8 cellular contexts compared by ENCODE assay signal in the genomic region with DNA sequence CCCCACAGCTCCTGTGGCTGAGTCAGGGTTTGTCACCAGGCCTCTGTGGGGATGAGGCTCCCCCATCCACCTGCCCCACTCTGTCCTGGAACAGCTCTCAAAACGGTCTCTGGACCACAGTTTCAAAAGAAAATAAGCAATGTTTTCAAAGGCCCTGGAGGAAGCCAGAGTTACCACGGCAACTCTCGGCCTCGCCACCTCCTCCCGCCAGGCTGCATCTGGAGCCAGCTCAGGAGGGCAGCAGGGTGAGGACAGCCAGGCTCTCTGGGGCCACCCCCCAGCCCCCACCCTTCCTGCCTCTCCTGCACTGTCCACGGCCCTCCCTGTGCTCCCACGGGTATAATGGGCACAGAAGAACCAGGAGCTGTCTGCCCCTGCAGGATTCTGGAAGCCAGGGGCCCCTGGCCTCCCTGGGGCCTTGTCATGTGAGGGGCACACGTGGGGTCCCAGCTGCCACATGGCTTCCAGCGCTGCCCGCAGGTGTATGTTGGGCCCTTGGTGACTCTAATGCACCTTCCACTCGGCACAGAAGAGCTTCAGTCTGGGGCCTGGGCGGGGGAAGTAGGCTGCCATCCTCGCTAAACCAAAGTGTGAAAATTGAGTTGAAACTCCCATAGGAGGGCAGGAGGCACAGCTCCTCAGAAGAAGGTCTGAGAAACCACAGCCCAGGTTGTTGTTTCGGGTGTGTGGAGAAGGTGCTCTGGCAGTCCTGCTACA. TPM values are rescaled to one million over a fixed set of nuclear protein-coding genes. Genes with fewer than 3 reads are reported as not detected.
DNase-seq lines count a peak whose midpoint lies in the region; ATAC-seq and TF ChIP-seq lines count a peak whose summit lies in the region.

No MANE protein-coding gene starts in this region.

- H2AFZ ChIP-seq in PC-3 (ENCODE audit: low read length): no peak overlapping the region

- CTCF ChIA-PET in activated CD8-positive, alpha-beta memory T cell treated with anti-CD3 and anti-CD28 coated beads, Interleukin-2, amount 10 ng/mL, durations not matched to agents 7 days and 5 days (lab: Charles Lee): interaction anchor here (0.6 to 3.4 kb wide), 13 partner anchors 9 to 505 kb away, joined by 3 to 37 read pairs (median 6); a partner anchor contains a TSS
- CTCF ChIA-PET in PC-3 (lab: Charles Lee): no interaction called here

- H3K9me3 Mint-ChIP-seq in activated CD8-positive, alpha-beta memory T cell treated with anti-CD3 and anti-CD28 coated beads, Interleukin-2, amount 10 ng/mL, durations not matched to agents 7 days and 5 days (ENCODE audit: low read depth): no peaks in the 10 kb centered on the region

- WGBS in thymus: 12% methylated on average over 14 of the region's 14 CpGs

- H3K36me3 Mint-ChIP-seq in activated CD8-positive, alpha-beta memory T cell treated with anti-CD3 and anti-CD28 coated beads, Interleukin-2, amount 10 ng/mL, durations not matched to agents 7 days and 5 days: peaks cover 2% of the 10 kb centered on the region

- no peaks in the 10 kb centered on the region for H3F3A ChIP-seq in PC-3 (ENCODE audit: low read length, unreplicated experiment)

- BruUV-seq in PC-3 (replicated peaks; lab: Mats Ljungman, UMichigan): no TSS peak

- H3K9me2 ChIP-seq in PC-3 (replicated peaks; ENCODE audit: low read length): no peaks in the 10 kb centered on the region

- H3K9ac ChIP-seq in adipocyte (ENCODE audit: low read length): peak overlapping the region; percentile 61
- no peak overlapping the region for H3K9ac ChIP-seq in PC-3 (ENCODE audit: low read length)

- H3K27me3 ChIP-seq in adipocyte (replicated peaks; ENCODE audit: control insufficient read depth, insufficient read depth, low read length) (no peaks in the 10 kb centered on the region), thymus (ENCODE audit: control insufficient read depth, insufficient read depth) (no peaks in the 10 kb centered on the region), PC-3 (ENCODE audit: low read length) (no peaks in the 10 kb centered on the region)

- H3K4me1 Mint-ChIP-seq in activated CD8-positive, alpha-beta memory T cell treated with anti-CD3 and anti-CD28 coated beads, Interleukin-2, amount 10 ng/mL, durations not matched to agents 7 days and 5 days: peaks cover 65% of the 10 kb centered on the region

- H4K20me1 ChIP-seq in PC-3 (ENCODE audit: low read length): peaks cover 36% of the 10 kb centered on the region; the same call in 1 of the 2 replicates

- TF ChIP-seq CTCF in PC-3 (conservative IDR thresholded peaks at IDR 0.05; ENCODE audit: low read depth, low read length): no peak

- no peak overlapping the region for H3K4me2 ChIP-seq in PC-3 (ENCODE audit: low read length)

- H3K9me3 ChIP-seq in adipocyte (ENCODE audit: control insufficient read depth, low read length) (no peaks in the 10 kb centered on the region), thymus (ENCODE audit: control insufficient read depth) (no peaks in the 10 kb centered on the region), PC-3 (ENCODE audit: low read length) (no peaks in the 10 kb centered on the region)

- DNase-seq in activated CD8-positive, alpha-beta memory T cell treated with anti-CD3 and anti-CD28 coated beads, Interleukin-2, amount 10 ng/mL, durations not matched to agents 7 days and 5 days: peak; percentile 65
- DNase-seq in activated CD8-positive, alpha-beta memory T cell treated with anti-CD3 and anti-CD28 coated beads, Interleukin-2, amount 50 U/mL, for 4 hours: no peak
- DNase-seq in adipocyte (ENCODE audit: low read depth) (peak; percentile 35), left lobe of liver (ENCODE audit: low spot score) (no peak), PC-3 (no peak)

- ATAC-seq in activated CD8-positive, alpha-beta memory T cell treated with anti-CD3 and anti-CD28 coated beads, Interleukin-2, amount 10 ng/mL, durations not matched to agents 7 days and 5 days: peak; percentile 40
- peak; percentile 18 for ATAC-seq in left lobe of liver
- ATAC-seq in GM18873 (IDR thresholded peaks at IDR 0.05; ENCODE audit: low FRiP score, unreplicated experiment): no peak
- no peak for ATAC-seq in PC-3
- no peak for ATAC-seq in GM18867 (IDR thresholded peaks at IDR 0.05; ENCODE audit: unreplicated experiment)

- intact Hi-C loops in PC-3 (cut with micrococcal nuclease): no loop called here

- no peak overlapping the region for H3K4me3 ChIP-seq in adipocyte (ENCODE audit: low read length)
- no peak overlapping the region for H3K4me3 ChIP-seq in thymus (ENCODE audit: low read length)
- H3K4me3 ChIP-seq in PC-3 (ENCODE audit: low read length): no peak overlapping the region

- H3K4me1 ChIP-seq in adipocyte (ENCODE audit: control insufficient read depth, insufficient read depth, low read length): peaks cover 55% of the 10 kb centered on the region
- peaks cover 58% of the 10 kb centered on the region for H3K4me1 ChIP-seq in thymus (ENCODE audit: control insufficient read depth, insufficient read depth, low read length)
- H3K4me1 ChIP-seq in PC-3 (ENCODE audit: insufficient read depth, low read length): no peaks in the 10 kb centered on the region

- peaks cover 79% of the 10 kb centered on the region for H3K79me2 ChIP-seq in PC-3 (ENCODE audit: low read length)

- POLR2A ChIA-PET in PC-3 (lab: Charles Lee; ENCODE audit: unreplicated experiment): no interaction called here

- peak overlapping the region; percentile 11 for H3K4me3 Mint-ChIP-seq in activated CD8-positive, alpha-beta memory T cell treated with anti-CD3 and anti-CD28 coated beads, Interleukin-2, amount 10 ng/mL, durations not matched to agents 7 days and 5 days

- no peaks in the 10 kb centered on the region for H3K27me3 Mint-ChIP-seq in activated CD8-positive, alpha-beta memory T cell treated with anti-CD3 and anti-CD28 coated beads, Interleukin-2, amount 10 ng/mL, durations not matched to agents 7 days and 5 days

- peak overlapping the region; percentile 84 for H3K27ac Mint-ChIP-seq in activated CD8-positive, alpha-beta memory T cell treated with anti-CD3 and anti-CD28 coated beads, Interleukin-2, amount 10 ng/mL, durations not matched to agents 7 days and 5 days

- H3K27ac ChIP-seq in thymus (ENCODE audit: low read depth) (peak overlapping the region; percentile 53), PC-3 (ENCODE audit: low read length) (no peak overlapping the region)

- H3K36me3 ChIP-seq in adipocyte (ENCODE audit: control insufficient read depth, insufficient read depth, low read length, severe bottlenecking) (peaks cover 19% of the 10 kb centered on the region), thymus (ENCODE audit: control insufficient read depth, insufficient read depth) (peaks cover 17% of the 10 kb centered on the region), PC-3 (ENCODE audit: low read depth, low read length) (no peaks in the 10 kb centered on the region; the same call in 1 of the 2 replicates)

RNA-seq across cellular contexts. Expression of a gene that starts 10.3 kb away (rescaled TPM):
- 100 to 1,000 TPM; 162 to 192 TPM for total RNA-seq in activated CD8-positive, alpha-beta memory T cell treated with anti-CD3 and anti-CD28 coated beads, Interleukin-2, amount 10 ng/mL, durations not matched to agents 7 days and 5 days
- total RNA-seq in left lobe of liver (564 TPM), PC-3 (2014; rRNA removed) (134 and 140 TPM in 2 replicates)
- polyA plus RNA-seq in thymus: 179 TPM

RNA-seq across cellular contexts. Expression of a gene that starts 13.1 kb away (rescaled TPM):
- 10 to 100 TPM; 48.4 to 52.1 TPM for total RNA-seq in activated CD8-positive, alpha-beta memory T cell treated with anti-CD3 and anti-CD28 coated beads, Interleukin-2, amount 10 ng/mL, durations not matched to agents 7 days and 5 days
- total RNA-seq in left lobe of liver (24.8 TPM), PC-3 (2014; rRNA removed) (88.3 and 98.5 TPM in 2 replicates)
- polyA plus RNA-seq in thymus: 62.0 TPM

RNA-seq across cellular contexts. Expression of a gene that starts 56.9 kb away (rescaled TPM):
- total RNA-seq in activated CD8-positive, alpha-beta memory T cell treated with anti-CD3 and anti-CD28 coated beads, Interleukin-2, amount 10 ng/mL, durations not matched to agents 7 days and 5 days: not detected
- not detected for total RNA-seq in left lobe of liver
- 0.55 TPM for polyA plus RNA-seq in thymus
- 0.06 TPM in 1 of 2 replicates, not detected in the other for total RNA-seq in PC-3 (2014; rRNA removed)

RNA-seq across cellular contexts. Expression of a gene that starts 57.4 kb away (rescaled TPM):
- total RNA-seq in activated CD8-positive, alpha-beta memory T cell treated with anti-CD3 and anti-CD28 coated beads, Interleukin-2, amount 10 ng/mL, durations not matched to agents 7 days and 5 days: 1 to 10 TPM; 4.3 to 9.2 TPM
- 2.1 TPM for total RNA-seq in left lobe of liver
- 3.7 TPM for polyA plus RNA-seq in thymus
- 0.40 and 3.0 TPM in 2 replicates for total RNA-seq in PC-3 (2014; rRNA removed)

Comparison
In these comparisons a context has a peak if more than half of its experiments do, and no peak if none do; other contexts are left out.
1. DNase-seq: peak in activated CD8-positive, alpha-beta memory T cell treated with anti-CD3 and anti-CD28 coated beads, Interleukin-2, amount 10 ng/mL, durations not matched to agents 7 days and 5 days (single experiment) and adipocyte (single experiment); none in activated CD8-positive, alpha-beta memory T cell treated with anti-CD3 and anti-CD28 coated beads, Interleukin-2, amount 50 U/mL, for 4 hours (single experiment), left lobe of liver (single experiment) and PC-3 (single experiment).
2. ATAC-seq: peak in activated CD8-positive, alpha-beta memory T cell treated with anti-CD3 and anti-CD28 coated beads, Interleukin-2, amount 10 ng/mL, durations not matched to agents 7 days and 5 days (single experiment) and left lobe of liver (single experiment); none in GM18873 (single experiment), PC-3 (single experiment) and GM18867 (single experiment).